ENCODE assay signal across 14 cellular contexts in the genomic region with DNA sequence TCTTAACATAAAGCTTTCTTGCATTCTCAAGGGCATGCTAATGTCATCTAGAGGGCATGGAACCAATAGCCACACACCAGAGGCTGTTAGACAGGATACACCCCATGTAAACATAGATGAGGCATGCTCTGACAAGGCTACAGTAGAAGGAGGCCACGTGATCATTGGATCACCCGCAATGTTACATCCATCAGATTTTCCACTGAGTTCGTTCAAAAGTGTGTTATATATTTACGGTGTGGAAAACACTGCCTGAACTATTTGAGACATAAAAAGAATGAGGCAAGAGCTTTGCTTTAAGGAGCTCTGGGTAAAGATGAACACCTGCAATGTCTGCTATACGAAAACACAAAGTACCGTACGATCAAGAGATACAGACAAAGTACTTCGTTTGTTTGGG.
A peak's percentile ranks its signal among the peaks of the same experiment; 100 is the strongest.
DNase-seq lines count a peak whose midpoint lies in the region; ATAC-seq and TF ChIP-seq lines count a peak whose summit lies in the region.
"Had no signal": no experiment of that assay in that cellular context is flagged by ENCODE, and none has a peak within 500 bp of the region (broad histone marks: within the 10 kb centered on the region; RNA-seq: fewer than 3 reads in every experiment).

No MANE protein-coding gene starts in this region.

- H2BK5ac ChIP-seq in mesenchymal stem cell (ENCODE audit: low read depth, low read length, poor library complexity, severe bottlenecking) = no peak overlapping the region

- no peaks in the 10 kb centered on the region for H3K9me3 ChIP-seq in mesenchymal stem cell (ENCODE audit: control insufficient read depth, low read length)
- H3K9me3 ChIP-seq in CD4-positive, alpha-beta T cell (ENCODE audit: control insufficient read depth, low read length) = peaks cover 3% of the 10 kb centered on the region
- H3K9me3 ChIP-seq: adrenal gland, neutrophil, tibial artery had no signal

- no peak overlapping the region for H2AFZ ChIP-seq in mesenchymal stem cell (ENCODE audit: low read depth, low read length)

- H3K27ac Mint-ChIP-seq in CD4-positive, alpha-beta T cell = no peak overlapping the region
- H3K27ac Mint-ChIP-seq: activated B cell treated with CpG ODN at 0.5 μM for 24 hours had no signal

- peak overlapping the region; percentile 51 for H3K9ac ChIP-seq in mesenchymal stem cell (ENCODE audit: low read length)

- peak overlapping the region; percentile 31 for H3K27ac ChIP-seq in mesenchymal stem cell (ENCODE audit: low read length, poor library complexity, severe bottlenecking)
- no peak overlapping the region for H3K27ac ChIP-seq in CD4-positive, alpha-beta T cell (ENCODE audit: low read depth, low read length)
- H3K27ac ChIP-seq: adrenal gland, neutrophil, tibial artery had no signal

- H3K27me3 Mint-ChIP-seq in CD4-positive, alpha-beta T cell = no peaks in the 10 kb centered on the region
- H3K27me3 Mint-ChIP-seq: activated B cell treated with CpG ODN at 0.5 μM for 24 hours had no signal

- H4K8ac ChIP-seq in mesenchymal stem cell (ENCODE audit: low read length) = no peak overlapping the region

- H3K4me1 ChIP-seq in mesenchymal stem cell (ENCODE audit: control insufficient read depth, insufficient read depth, low read depth, low read length) = no peaks in the 10 kb centered on the region
- H3K4me1 ChIP-seq: tibial artery had no signal

- no peak overlapping the region for H2BK120ac ChIP-seq in mesenchymal stem cell (ENCODE audit: low read depth, low read length)

- no peak overlapping the region for H3K4me3 ChIP-seq in choroid plexus epithelial cell (ENCODE audit: low read depth, low read length)
- no peak overlapping the region for H3K4me3 ChIP-seq in mesenchymal stem cell (ENCODE audit: insufficient read depth in 1 of 2, low read depth in 1 of 2, low read length in 2 of 2)
- H3K4me3 ChIP-seq: adrenal gland, tibial artery had no signal

- H2AK5ac ChIP-seq in mesenchymal stem cell (ENCODE audit: low read length, severe bottlenecking) = no peak overlapping the region

- intact Hi-C loops in left ventricle myocardium superior (cut with micrococcal nuclease) (no loop called here), Right ventricle myocardium inferior (cut with DNase I) (no loop called here)
- intact Hi-C loops in CD4-positive, alpha-beta T cell (cut with DNase I, micrococcal nuclease) = no loop called here

- TF ChIP-seq CTCF in choroid plexus epithelial cell (conservative IDR thresholded peaks at IDR 0.05; ENCODE audit: low read depth, low read length) = no peak
- no peak for TF ChIP-seq CTCF in CD4-positive, alpha-beta T cell (IDR thresholded peaks at IDR 0.05)

- no peak overlapping the region for H2BK15ac ChIP-seq in mesenchymal stem cell (ENCODE audit: low read depth, poor library complexity, severe bottlenecking)

- H3K4me1 Mint-ChIP-seq in CD4-positive, alpha-beta T cell (ENCODE audit: low read depth) = no peaks in the 10 kb centered on the region
- H3K4me1 Mint-ChIP-seq: activated B cell treated with CpG ODN at 0.5 μM for 24 hours had no signal

- no peaks in the 10 kb centered on the region for H3K79me1 ChIP-seq in mesenchymal stem cell (replicated peaks; ENCODE audit: low read length, poor library complexity, severe bottlenecking)

- no peaks in the 10 kb centered on the region for H3K9me3 Mint-ChIP-seq in CD4-positive, alpha-beta T cell
- H3K9me3 Mint-ChIP-seq: activated B cell treated with CpG ODN at 0.5 μM for 24 hours had no signal

- H3K4ac ChIP-seq in mesenchymal stem cell (ENCODE audit: low read depth in 1 of 2, low read length in 2 of 2) = no peak overlapping the region

- no peak overlapping the region for H3K4me3 Mint-ChIP-seq in CD4-positive, alpha-beta T cell
- H3K4me3 Mint-ChIP-seq: activated B cell treated with CpG ODN at 0.5 μM for 24 hours had no signal

- H3K14ac ChIP-seq in mesenchymal stem cell (ENCODE audit: low read length in 2 of 2) = no peak overlapping the region

- no peaks in the 10 kb centered on the region for H3K27me3 ChIP-seq in mesenchymal stem cell (ENCODE audit: control insufficient read depth in 1 of 2, insufficient read depth in 1 of 2, low read length in 2 of 2)
- H3K27me3 ChIP-seq in CD4-positive, alpha-beta T cell (ENCODE audit: control insufficient read depth, insufficient read depth, low read length) = no peaks in the 10 kb centered on the region
- H3K27me3 ChIP-seq: adrenal gland, tibial artery had no signal

- DNase-seq in left ventricle myocardium superior = no peak
- no peak for DNase-seq in Right ventricle myocardium inferior (ENCODE audit: missing footprints)
- DNase-seq in choroid plexus epithelial cell (ENCODE audit: low read depth) = peak; percentile 18
- DNase-seq in mesenchymal stem cell = peak; percentile 25
- no peak for DNase-seq in DMS79 (lab: John Stamatoyannopoulos, UW)
- no peak for DNase-seq in CD4-positive, alpha-beta T cell
- DNase-seq in DMS153 (lab: John Stamatoyannopoulos, UW) = no peak
- DNase-seq: activated B cell treated with CpG ODN at 0.5 μM for 24 hours; activated T-cell treated with anti-CD3 and anti-CD28 coated beads for 4 hours; effector CD4-positive, alpha-beta T cell had no signal

- H2BK12ac ChIP-seq in mesenchymal stem cell (ENCODE audit: low read length in 2 of 2) = no peak overlapping the region

- 92% methylated on average over 8 of the region's 8 CpGs for WGBS in mesenchymal stem cell

- H4K91ac ChIP-seq in mesenchymal stem cell (ENCODE audit: low read length) = no peak overlapping the region

- H3K18ac ChIP-seq in mesenchymal stem cell (ENCODE audit: low read depth in 1 of 2, low read length in 2 of 2) = no peak overlapping the region

- ATAC-seq in left ventricle myocardium superior = peak; percentile 36
- no peak for ATAC-seq in Right ventricle myocardium inferior
- no peak for ATAC-seq in HG03439 (IDR thresholded peaks at IDR 0.05; ENCODE audit: unreplicated experiment)
- ATAC-seq in CD4-positive, alpha-beta T cell (ENCODE audit: poor library complexity) = no peak

- no peak overlapping the region for H3K23ac ChIP-seq in mesenchymal stem cell (ENCODE audit: low read length in 2 of 2)

- H3K4me2 ChIP-seq in mesenchymal stem cell (ENCODE audit: low read length, poor library complexity, severe bottlenecking) = no peak overlapping the region

- no peaks in the 10 kb centered on the region for H3K36me3 ChIP-seq in mesenchymal stem cell (ENCODE audit: control insufficient read depth in 1 of 2, insufficient read depth in 2 of 2, low read depth in 1 of 2, low read length in 2 of 2)
- H3K36me3 ChIP-seq: adrenal gland, neutrophil, tibial artery had no signal

- POLR2A ChIA-PET in CD4-positive, alpha-beta T cell (lab: Charles Lee) = no interaction called here

- CTCF ChIA-PET in CD4-positive, alpha-beta T cell (lab: Charles Lee) = no interaction called here

- no peaks in the 10 kb centered on the region for H3K36me3 Mint-ChIP-seq in CD4-positive, alpha-beta T cell (ENCODE audit: low read depth)

Comparison
In these comparisons a context has a peak if more than half of its experiments do, and no peak if none do; other contexts are left out.
1. DNase-seq: peak in choroid plexus epithelial cell (single experiment) and mesenchymal stem cell (single experiment); none in left ventricle myocardium superior (single experiment), Right ventricle myocardium inferior (single experiment), DMS79 (single experiment), CD4-positive, alpha-beta T cell (0 of 10) and DMS153 (single experiment).